In genomic region chr2:165410231-165410630, GRCh38 we compare ENCODE assay signal across 25 cellular contexts. TPM values are rescaled to one million over a fixed set of nuclear protein-coding genes. Genes with fewer than 3 reads are reported as not detected.
"Had no signal": no experiment of that assay in that cellular context is flagged by ENCODE, and none has a peak within 500 bp of the region (broad histone marks: within the 10 kb centered on the region; RNA-seq: fewer than 3 reads in every experiment).

No MANE protein-coding gene starts in this region.

- H3K9me3 ChIP-seq: Peyer's patch, SJSA1 had no signal

- H3K9me3 Mint-ChIP-seq: activated B cell treated with CpG ODN at 0.5 μM for 24 hours; activated CD4-positive, alpha-beta T cell treated with anti-CD3 and anti-CD28 coated beads, Interleukin-2, amount 10 ng/mL, durations not matched to agents 24 days and 14 days; activated naive CD4-positive, alpha-beta T cell treated with anti-CD3 and anti-CD28 coated beads, Interleukin-2, amount 50 U/mL, for 24 hours; activated T-cell treated with anti-CD3 and anti-CD28 coated beads, Interleukin-2, amount 50 U/mL, for 24 hours; activated T-helper 1 cell treated with anti-CD3 and anti-CD28 coated beads, Interleukin-12 subunit alpha, Interleukin-12 subunit beta, Interleukin-2, Interleukin-4 antibody, amounts not matched to agents 30 ng/mL and 10 ng/mL and 1 ng/mL, durations not matched to agents 14 hours and 24 hours and 36 hours had no signal

- H3K36me3 Mint-ChIP-seq: activated CD8-positive, alpha-beta memory T cell treated with anti-CD3 and anti-CD28 coated beads, Interleukin-2, amount 10 ng/mL, durations not matched to agents 7 days and 5 days; activated naive CD4-positive, alpha-beta T cell treated with anti-CD3 and anti-CD28 coated beads, Interleukin-2, amount 50 U/mL, for 24 hours; brain had no signal

- H3K27ac Mint-ChIP-seq: activated B cell treated with CpG ODN at 0.5 μM for 24 hours; activated CD4-positive, alpha-beta T cell treated with anti-CD3 and anti-CD28 coated beads, Interleukin-2, amount 10 ng/mL, durations not matched to agents 24 days and 14 days; activated CD8-positive, alpha-beta memory T cell treated with anti-CD3 and anti-CD28 coated beads, Interleukin-2, amount 10 ng/mL, durations not matched to agents 7 days and 5 days; activated naive CD4-positive, alpha-beta T cell treated with anti-CD3 and anti-CD28 coated beads, Interleukin-2, amount 50 U/mL, for 24 hours; activated T-cell treated with anti-CD3 and anti-CD28 coated beads, Interleukin-2, amount 50 U/mL, for 24 hours; activated T-helper 1 cell treated with anti-CD3 and anti-CD28 coated beads, Interleukin-12 subunit alpha, Interleukin-12 subunit beta, Interleukin-2, Interleukin-4 antibody, amounts not matched to agents 30 ng/mL and 10 ng/mL and 1 ng/mL, durations not matched to agents 14 hours and 24 hours and 36 hours; brain; T-helper 17 cell had no signal

- H3K27ac ChIP-seq: Peyer's patch, RWPE1, SJSA1 had no signal

- DNase-seq: activated B cell treated with CpG ODN at 0.5 μM for 24 hours; activated CD4-positive, alpha-beta T cell treated with anti-CD3 and anti-CD28 coated beads for 1 hour; activated CD4-positive, alpha-beta T cell treated with anti-CD3 and anti-CD28 coated beads, Interleukin-2, amount 10 ng/mL, durations not matched to agents 24 days and 14 days; activated CD4-positive, alpha-beta T cell treated with anti-CD3 and anti-CD28 coated beads, Interleukin-2, amount 50 U/mL, for 48 hours; activated CD8-positive, alpha-beta memory T cell treated with anti-CD3 and anti-CD28 coated beads, Interleukin-2, amount 10 ng/mL, durations not matched to agents 7 days and 5 days; activated effector memory CD4-positive, alpha-beta T cell treated with Interleukin-2 at 50 U/mL for 16 hours; activated naive CD4-positive, alpha-beta T cell; activated T-cell treated with anti-CD3 and anti-CD28 coated beads, Interleukin-2, amount 50 U/mL, for 24 hours; amniotic stem cell; Kasumi-1; KBM-7; NCI-H1048; NCI-H146; NCI-H2029; NCI-H226; NCI-H82; Peyer's patch; Right ventricle myocardium superior; T-helper 17 cell; T-helper 9 cell had no signal

- H3K4me1 Mint-ChIP-seq: activated B cell treated with CpG ODN at 0.5 μM for 24 hours; activated CD4-positive, alpha-beta T cell treated with anti-CD3 and anti-CD28 coated beads, Interleukin-2, amount 10 ng/mL, durations not matched to agents 24 days and 14 days; activated CD8-positive, alpha-beta memory T cell treated with anti-CD3 and anti-CD28 coated beads, Interleukin-2, amount 10 ng/mL, durations not matched to agents 7 days and 5 days; activated naive CD4-positive, alpha-beta T cell treated with anti-CD3 and anti-CD28 coated beads, Interleukin-2, amount 50 U/mL, for 24 hours; T-helper 17 cell had no signal

- H3K4me3 Mint-ChIP-seq: activated B cell treated with CpG ODN at 0.5 μM for 24 hours; activated CD4-positive, alpha-beta T cell treated with anti-CD3 and anti-CD28 coated beads, Interleukin-2, amount 10 ng/mL, durations not matched to agents 24 days and 14 days; activated CD8-positive, alpha-beta memory T cell treated with anti-CD3 and anti-CD28 coated beads, Interleukin-2, amount 10 ng/mL, durations not matched to agents 7 days and 5 days; activated naive CD4-positive, alpha-beta T cell treated with anti-CD3 and anti-CD28 coated beads, Interleukin-2, amount 50 U/mL, for 24 hours; activated T-cell treated with anti-CD3 and anti-CD28 coated beads, Interleukin-2, amount 50 U/mL, for 24 hours; activated T-helper 1 cell treated with anti-CD3 and anti-CD28 coated beads, Interleukin-12 subunit alpha, Interleukin-12 subunit beta, Interleukin-2, Interleukin-4 antibody, amounts not matched to agents 30 ng/mL and 10 ng/mL and 1 ng/mL, durations not matched to agents 14 hours and 24 hours and 36 hours; brain; T-helper 17 cell had no signal

- H3K27me3 ChIP-seq: Peyer's patch, SJSA1 had no signal

- H3K36me3 ChIP-seq: Peyer's patch, SJSA1 had no signal

- H3K4me1 ChIP-seq: Peyer's patch, SJSA1 had no signal

- H3K4me3 ChIP-seq: Peyer's patch, SJSA1 had no signal

- ATAC-seq: activated CD8-positive, alpha-beta memory T cell treated with anti-CD3 and anti-CD28 coated beads, Interleukin-2, amount 10 ng/mL, durations not matched to agents 7 days and 5 days; T-helper 17 cell had no signal

- H3K27me3 Mint-ChIP-seq: brain had no signal

RNA-seq across cellular contexts. Expression of gene CSRNP3, which starts 59.3 kb away (rescaled TPM):
- total RNA-seq: activated B cell treated with CpG ODN at 0.5 μM for 24 hours; activated CD4-positive, alpha-beta T cell treated with anti-CD3 and anti-CD28 coated beads, Interleukin-2, amount 10 ng/mL, durations not matched to agents 24 days and 14 days; activated CD8-positive, alpha-beta memory T cell treated with anti-CD3 and anti-CD28 coated beads, Interleukin-2, amount 10 ng/mL, durations not matched to agents 7 days and 5 days; activated T-helper 1 cell treated with anti-CD3 and anti-CD28 coated beads, Interleukin-12 subunit alpha, Interleukin-12 subunit beta, Interleukin-2, Interleukin-4 antibody, amounts not matched to agents 30 ng/mL and 10 ng/mL and 1 ng/mL, durations not matched to agents 14 hours and 24 hours and 36 hours; SJSA1; T-helper 17 cell had no signal
